ENCODE assay signal across 21 cellular contexts in the genomic region with DNA sequence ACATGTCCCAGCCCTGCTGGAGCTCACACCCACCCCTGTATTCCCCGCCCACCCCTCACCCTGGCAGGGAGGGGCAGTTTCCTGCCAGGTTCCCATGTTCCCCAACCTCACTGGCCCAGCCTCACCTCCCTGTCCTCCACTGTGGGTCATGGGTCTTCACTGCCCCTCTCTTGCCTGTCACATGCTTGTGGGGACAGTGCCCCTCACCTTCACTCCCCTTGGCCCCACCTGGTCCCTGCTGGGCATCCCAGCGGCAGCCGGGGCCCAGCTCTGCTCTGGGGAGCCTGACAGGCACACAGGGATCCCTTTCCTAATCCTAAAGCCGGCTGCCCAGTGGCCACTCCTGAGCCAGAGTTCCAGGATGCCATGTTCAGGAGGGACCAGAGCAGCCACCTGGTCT.
"Had no signal": no experiment of that assay in that cellular context is flagged by ENCODE, and none has a peak within 500 bp of the region (broad histone marks: within the 10 kb centered on the region; RNA-seq: fewer than 3 reads in every experiment).

No MANE protein-coding gene starts in this region.

- H3K9me3 ChIP-seq: neutrophil, prostate gland, sigmoid colon, thoracic aorta, tibial nerve, upper lobe of left lung, uterus had no signal

- ATAC-seq: left ventricle myocardium superior; natural killer cell; right cardiac atrium; stimulated activated memory B cell treated with anti-CD40 and anti-IgM and Interleukin-4, amounts not matched to agents 10 μg/mL and 1 μg/mL and 100 μg/mL, for 72 hours had no signal

- H3K27ac ChIP-seq: dorsolateral prefrontal cortex, neutrophil, parathyroid adenoma, prostate gland, sigmoid colon, thoracic aorta, tibial nerve, upper lobe of left lung, uterus had no signal

- H3K36me3 Mint-ChIP-seq: immature natural killer cell; memory B cell; natural killer cell; stimulated activated memory B cell treated with anti-CD40 and anti-IgM and Interleukin-4, amounts not matched to agents 10 μg/mL and 1 μg/mL and 100 μg/mL, for 72 hours had no signal

- H3K27me3 ChIP-seq: dorsolateral prefrontal cortex, neutrophil, sigmoid colon, upper lobe of left lung, uterus had no signal

- H3K4me3 Mint-ChIP-seq: immature natural killer cell; memory B cell; natural killer cell; stimulated activated memory B cell treated with anti-CD40 and anti-IgM and Interleukin-4, amounts not matched to agents 10 μg/mL and 1 μg/mL and 100 μg/mL, for 72 hours; stimulated activated naive CD8-positive, alpha-beta T cell treated with anti-CD3 and anti-CD28 coated beads, Interleukin-15, Interleukin-2, amounts not matched to agents 100 ng/mL and 50 ng/mL, for 24 hours had no signal

- H2AFZ ChIP-seq: parathyroid adenoma had no signal

- H3K9ac ChIP-seq: parathyroid adenoma had no signal

- DNase-seq: dorsolateral prefrontal cortex; effector CD4-positive, alpha-beta T cell; hypothalamus; immature natural killer cell; islet precursor cell; natural killer cell; sigmoid colon; stimulated activated CD4-positive, alpha-beta T cell treated with anti-CD3 and anti-CD28 coated beads, Interleukin-4, amount 100 ng/mL, for 4 hours; uterus had no signal

- H3K4me3 ChIP-seq: dorsolateral prefrontal cortex, lung, prostate gland, sigmoid colon, thoracic aorta, tibial nerve, upper lobe of left lung, uterus had no signal

- H3K27me3 Mint-ChIP-seq: stimulated activated naive CD8-positive, alpha-beta T cell treated with anti-CD3 and anti-CD28 coated beads, Interleukin-15, Interleukin-2, amounts not matched to agents 100 ng/mL and 50 ng/mL, for 24 hours had no signal

- H3K27ac Mint-ChIP-seq: immature natural killer cell; memory B cell; natural killer cell; stimulated activated memory B cell treated with anti-CD40 and anti-IgM and Interleukin-4, amounts not matched to agents 10 μg/mL and 1 μg/mL and 100 μg/mL, for 72 hours; stimulated activated naive CD8-positive, alpha-beta T cell treated with anti-CD3 and anti-CD28 coated beads, Interleukin-15, Interleukin-2, amounts not matched to agents 100 ng/mL and 50 ng/mL, for 24 hours had no signal

- H3K9me3 Mint-ChIP-seq: immature natural killer cell; memory B cell; natural killer cell; stimulated activated memory B cell treated with anti-CD40 and anti-IgM and Interleukin-4, amounts not matched to agents 10 μg/mL and 1 μg/mL and 100 μg/mL, for 72 hours; stimulated activated naive CD8-positive, alpha-beta T cell treated with anti-CD3 and anti-CD28 coated beads, Interleukin-15, Interleukin-2, amounts not matched to agents 100 ng/mL and 50 ng/mL, for 24 hours had no signal

- H3K36me3 ChIP-seq: neutrophil, prostate gland, sigmoid colon, thoracic aorta, tibial nerve, upper lobe of left lung, uterus had no signal

- H3K79me2 ChIP-seq: parathyroid adenoma had no signal

- H3K4me1 Mint-ChIP-seq: immature natural killer cell; memory B cell; natural killer cell; stimulated activated memory B cell treated with anti-CD40 and anti-IgM and Interleukin-4, amounts not matched to agents 10 μg/mL and 1 μg/mL and 100 μg/mL, for 72 hours had no signal

- H3K4me1 ChIP-seq: parathyroid adenoma, prostate gland, sigmoid colon, tibial nerve, upper lobe of left lung, uterus had no signal
